In the genomic region with DNA sequence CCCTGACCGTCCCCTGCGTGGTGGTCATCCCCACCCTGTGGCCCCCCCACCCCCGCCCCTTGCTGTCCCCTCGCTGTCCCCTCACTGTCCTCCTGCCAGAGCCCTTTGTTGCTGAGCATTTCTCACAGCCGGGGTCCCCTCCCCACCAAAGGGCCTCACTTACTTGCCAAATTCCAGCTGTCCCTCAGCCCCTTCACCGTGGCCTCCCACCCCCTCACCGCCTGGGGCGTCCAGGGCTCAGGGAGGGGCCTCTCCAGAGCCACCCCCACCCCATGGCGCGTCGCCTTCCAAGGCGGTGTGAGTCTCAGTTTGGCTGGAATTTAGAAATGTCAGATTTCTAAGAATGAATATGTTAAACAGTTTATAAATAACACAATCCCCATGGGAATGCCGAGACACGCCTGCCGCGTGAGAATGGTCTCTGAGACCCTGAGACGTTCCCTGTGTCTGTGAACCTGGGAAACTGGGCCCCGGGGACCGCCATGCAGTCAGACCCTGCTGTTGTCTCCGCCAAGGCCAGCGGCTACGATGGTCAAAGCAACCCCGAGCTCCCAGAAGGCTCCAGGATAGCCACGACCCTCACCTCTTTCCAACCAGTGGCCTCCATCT, we compare ENCODE assay signal across 1 cellular context.
TF ChIP-seq lines count a peak whose summit lies in the region.

No MANE protein-coding gene starts in this region.

TF ChIP-seq in WTC11, 78 proteins besides CTCF, POLR2A, EP300 and RAD21 (continued from another document):
- TF ChIP-seq ARID4B (CRISPR knock-in tag; IDR thresholded peaks at IDR 0.05; ENCODE audit: borderline replicate concordance) (no peak), TEAD4 (CRISPR knock-in tag; IDR thresholded peaks at IDR 0.05) (no peak), NFE2L1 (CRISPR knock-in tag; IDR thresholded peaks at IDR 0.05) (no peak), KAT7 (CRISPR knock-in tag; IDR thresholded peaks at IDR 0.05; ENCODE audit: borderline replicate concordance) (no peak), ZNF263 (CRISPR knock-in tag; IDR thresholded peaks at IDR 0.05; ENCODE audit: low read depth) (no peak), FOXP1 (CRISPR knock-in tag; IDR thresholded peaks at IDR 0.05; ENCODE audit: borderline replicate concordance) (no peak), STAT6 (CRISPR knock-in tag; conservative IDR thresholded peaks at IDR 0.05; ENCODE audit: low read depth) (no peak), ZNF423 (CRISPR knock-in tag; IDR thresholded peaks at IDR 0.05) (no peak), GRHL2 (CRISPR knock-in tag; IDR thresholded peaks at IDR 0.05; ENCODE audit: insufficient replicate concordance, severe bottlenecking) (no peak), GABPB1 (CRISPR knock-in tag; IDR thresholded peaks at IDR 0.05) (no peak)
